Comparison of ENCODE assay signal across 1 cellular context in genomic region chr12:89690925-89691324, GRCh38.
TF ChIP-seq lines count a peak whose summit lies in the region.

No MANE protein-coding gene starts in this region.

TF ChIP-seq in WTC11, 78 proteins besides CTCF, POLR2A, EP300 and RAD21 (continued from another document):
- TF ChIP-seq ARID4B (CRISPR knock-in tag; IDR thresholded peaks at IDR 0.05; ENCODE audit: borderline replicate concordance) (no peak), EMX1 (CRISPR knock-in tag; IDR thresholded peaks at IDR 0.05) (no peak)
- TF ChIP-seq, protein P1, sequence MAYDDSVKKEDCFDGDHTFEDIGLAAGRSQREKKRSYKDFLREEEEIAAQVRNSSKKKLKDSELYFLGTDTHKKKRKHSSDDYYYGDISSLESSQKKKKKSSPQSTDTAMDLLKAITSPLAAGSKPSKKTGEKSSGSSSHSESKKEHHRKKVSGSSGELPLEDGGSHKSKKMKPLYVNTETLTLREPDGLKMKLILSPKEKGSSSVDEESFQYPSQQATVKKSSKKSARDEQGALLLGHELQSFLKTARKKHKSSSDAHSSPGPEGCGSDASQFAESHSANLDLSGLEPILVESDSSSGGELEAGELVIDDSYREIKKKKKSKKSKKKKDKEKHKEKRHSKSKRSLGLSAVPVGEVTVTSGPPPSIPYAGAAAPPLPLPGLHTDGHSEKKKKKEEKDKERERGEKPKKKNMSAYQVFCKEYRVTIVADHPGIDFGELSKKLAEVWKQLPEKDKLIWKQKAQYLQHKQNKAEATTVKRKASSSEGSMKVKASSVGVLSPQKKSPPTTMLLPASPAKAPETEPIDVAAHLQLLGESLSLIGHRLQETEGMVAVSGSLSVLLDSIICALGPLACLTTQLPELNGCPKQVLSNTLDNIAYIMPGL (CRISPR knock-in tag; IDR thresholded peaks at IDR 0.05) = no peak
